In genomic region chr10:133338080-133339071, GRCh38 we compare ENCODE assay signal across 30 cellular contexts. TPM values are rescaled to one million over a fixed set of nuclear protein-coding genes. Genes with fewer than 3 reads are reported as not detected.
"Had no signal": no experiment of that assay in that cellular context is flagged by ENCODE, and none has a peak within 500 bp of the region (broad histone marks: within the 10 kb centered on the region; RNA-seq: fewer than 3 reads in every experiment).

No MANE protein-coding gene starts in this region.

- H3K79me2 ChIP-seq: parathyroid adenoma had no signal

- FAIRE-seq: keratinocyte had no signal

- H3K4me1 ChIP-seq: colonic mucosa, parathyroid adenoma had no signal

- H3K4me3 ChIP-seq: colonic mucosa, gastrocnemius medialis, lung, mucosa of descending colon, sigmoid colon, stomach, thyroid gland had no signal

- H2AFZ ChIP-seq: parathyroid adenoma had no signal

- H3K36me3 ChIP-seq: colonic mucosa, gastrocnemius medialis, sigmoid colon, stomach, thyroid gland had no signal

- H3K9me3 ChIP-seq: colonic mucosa, gastrocnemius medialis, mucosa of descending colon, sigmoid colon, stomach, thyroid gland had no signal

- H3K9ac ChIP-seq: parathyroid adenoma had no signal

- DNase-seq: colonic mucosa; effector CD8-positive, alpha-beta T cell; endodermal cell; foreskin fibroblast; gastrocnemius medialis; head of caudate nucleus; mucosa of descending colon; naive B cell; sigmoid colon; stimulated activated CD4-positive, alpha-beta T cell treated with anti-CD3 and anti-CD28 coated beads, Interleukin-2, amount 100 ng/mL, for 24 hours; stimulated activated CD4-positive, alpha-beta T cell treated with anti-CD3 and anti-CD28 coated beads, Interleukin-4, amount 100 ng/mL, for 24 hours; stimulated activated naive CD4-positive, alpha-beta T cell treated with Interleukin-2 at 50 U/mL for 16 hours; stomach; thyroid gland had no signal

- ATAC-seq: esophagus mucosa; gastrocnemius medialis; mucosa of descending colon; natural killer cell treated with Interleukin-12 subunit alpha and Interleukin-12 subunit beta and Interleukin-15 and Interleukin-18, amount 100 ng/mL, for 72 hours; stimulated activated effector memory CD8-positive, alpha-beta T cell treated with anti-CD3 and anti-CD28 coated beads, Interleukin-12 subunit alpha, Interleukin-12 subunit beta, amount 100 ng/mL, for 72 hours had no signal

- H3K27ac ChIP-seq: colonic mucosa, epithelial cell of prostate, gastrocnemius medialis, parathyroid adenoma, sigmoid colon, stomach, thyroid gland had no signal

RNA-seq across cellular contexts. Expression of gene CALY, which starts 1.7 kb away (rescaled TPM):
- total RNA-seq: esophagus mucosa; gastrocnemius medialis; glomerular endothelial cell; liver; lung; natural killer cell treated with Interleukin-12 subunit alpha and Interleukin-12 subunit beta and Interleukin-15 and Interleukin-18, amount 100 ng/mL, for 72 hours; osteoblast; skeletal muscle tissue had no signal
- polyA plus RNA-seq: keratinocyte, lung had no signal

RNA-seq across cellular contexts. Expression of gene PRAP1, which starts 8.8 kb away (rescaled TPM):
- total RNA-seq: endodermal cell; esophagus mucosa; glomerular endothelial cell; natural killer cell treated with Interleukin-12 subunit alpha and Interleukin-12 subunit beta and Interleukin-15 and Interleukin-18, amount 100 ng/mL, for 72 hours; neural crest cell; osteoblast; progenitor cell of endocrine pancreas; skeletal muscle tissue; subcutaneous adipose tissue; temporal lobe; thyroid gland; urinary bladder had no signal
- polyA plus RNA-seq: keratinocyte, lung, stomach had no signal
